ENCODE assay signal across 25 cellular contexts in the genomic region with DNA sequence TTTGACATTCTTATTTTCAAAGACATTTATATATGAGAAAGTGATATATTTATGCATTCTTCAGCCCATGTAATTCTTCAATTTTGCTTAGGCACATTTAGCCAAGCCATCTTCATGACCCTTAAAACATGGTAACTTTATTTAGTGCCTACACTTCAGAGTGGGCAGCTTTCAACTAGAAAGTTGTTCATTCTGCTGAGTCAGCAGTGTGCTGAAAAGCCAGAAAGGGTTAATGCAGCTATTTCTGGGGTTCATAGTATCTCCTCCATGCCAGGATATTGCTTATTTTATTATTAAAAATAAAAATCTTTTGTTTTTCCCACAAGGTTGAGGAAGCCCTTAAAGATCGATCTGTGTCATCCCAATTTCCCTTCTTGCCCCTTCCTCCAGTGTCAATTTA.
"Had no signal": no experiment of that assay in that cellular context is flagged by ENCODE, and none has a peak within 500 bp of the region (broad histone marks: within the 10 kb centered on the region; RNA-seq: fewer than 3 reads in every experiment).

No MANE protein-coding gene starts in this region.

- FAIRE-seq: frontal cortex had no signal

- H3K9me3 ChIP-seq: adrenal gland, body of pancreas, colonic mucosa had no signal

- H3K27me3 ChIP-seq: adrenal gland, body of pancreas, colonic mucosa had no signal

- H3K4me1 ChIP-seq: colonic mucosa had no signal

- H3K4me3 ChIP-seq: adrenal gland, body of pancreas, colonic mucosa had no signal

- ATAC-seq: activated CD4-positive, alpha-beta T cell treated with anti-CD3 and anti-CD28 coated beads for 36 hours; activated CD8-positive, alpha-beta memory T cell treated with anti-CD3 and anti-CD28 coated beads, Interleukin-2, amount 10 ng/mL, durations not matched to agents 7 days and 5 days; activated CD8-positive, alpha-beta T cell treated with anti-CD3 and anti-CD28 coated beads, Interleukin-2, amount 10 ng/mL, durations not matched to agents 7 days and 5 days; activated naive CD8-positive, alpha-beta T cell treated with anti-CD3 and anti-CD28 coated beads, Interleukin-2, amount 50 U/mL, for 24 hours; body of pancreas; esophagus mucosa had no signal

- H3K27ac ChIP-seq: adrenal gland, body of pancreas, colonic mucosa had no signal

- DNase-seq: activated CD4-positive, alpha-beta memory T cell treated with anti-CD3 and anti-CD28 coated beads for 36 hours; activated CD4-positive, alpha-beta T cell treated with anti-CD3 and anti-CD28 coated beads for 36 hours; activated CD4-positive, alpha-beta T cell treated with anti-CD3 and anti-CD28 coated beads, Interleukin-2, amount 10 ng/mL, durations not matched to agents 24 days and 14 days; activated CD4-positive, CD25-positive, alpha-beta regulatory T cell; activated CD4-positive, CD25-positive, alpha-beta regulatory T cell treated with anti-CD3 and anti-CD28 coated beads, Interleukin-2, amount 50 U/mL, for 72 hours; activated CD8-positive, alpha-beta memory T cell treated with anti-CD3 and anti-CD28 coated beads, Interleukin-2, amount 10 ng/mL, durations not matched to agents 7 days and 5 days; activated CD8-positive, alpha-beta memory T cell treated with anti-CD3 and anti-CD28 coated beads, Interleukin-2, amount 50 U/mL, for 4 hours; activated CD8-positive, alpha-beta T cell treated with anti-CD3 and anti-CD28 coated beads, Interleukin-2, amount 10 ng/mL, durations not matched to agents 7 days and 5 days; activated effector memory CD4-positive, alpha-beta T cell treated with anti-CD3 and anti-CD28 coated beads, Interleukin-2, amount 50 U/mL, for 16 hours; activated naive CD4-positive, alpha-beta T cell treated with anti-CD3 and anti-CD28 coated beads for 36 hours; activated naive CD8-positive, alpha-beta T cell treated with anti-CD3 and anti-CD28 coated beads for 36 hours; activated naive CD8-positive, alpha-beta T cell treated with anti-CD3 and anti-CD28 coated beads, Interleukin-2, amount 50 U/mL, for 24 hours; activated T-cell treated with anti-CD3 and anti-CD28 coated beads, Interleukin-2, amount 50 U/mL, for 1 hour; activated T-cell treated with anti-CD3 and anti-CD28 coated beads, Interleukin-2, amount 50 U/mL, for 48 hours; adrenal gland; amygdala; caudate nucleus; colonic mucosa; effector CD8-positive, alpha-beta T cell; endodermal cell; T-helper 17 cell; T1000 had no signal

- H3K36me3 ChIP-seq: adrenal gland, colonic mucosa had no signal
